Comparison of ENCODE assay signal across 15 cellular contexts in genomic region chr15:90552929-90553211, GRCh38. TPM values are rescaled to one million over a fixed set of nuclear protein-coding genes. Genes with fewer than 3 reads are reported as not detected.
DNase-seq lines count a peak whose midpoint lies in the region; ATAC-seq and TF ChIP-seq lines count a peak whose summit lies in the region.
"Had no signal": no experiment of that assay in that cellular context is flagged by ENCODE, and none has a peak within 500 bp of the region (broad histone marks: within the 10 kb centered on the region; RNA-seq: fewer than 3 reads in every experiment).

No MANE protein-coding gene starts in this region.

- H3K79me1 ChIP-seq in IMR-90 (ENCODE audit: low read depth in 1 of 2, low read length in 2 of 2) (peaks cover 36 to 57% of the 10 kb centered on the region in 2 experiments), mesenchymal stem cell (replicated peaks; ENCODE audit: low read length, poor library complexity, severe bottlenecking) (peaks cover 19% of the 10 kb centered on the region)

- H3K4me2 ChIP-seq in IMR-90 (ENCODE audit: low read depth, low read length) (peak overlapping the region; percentile 70), mesenchymal stem cell (ENCODE audit: low read length, poor library complexity, severe bottlenecking) (no peak overlapping the region)

- no peaks in the 10 kb centered on the region for H3K27me3 Mint-ChIP-seq in activated T-cell treated with anti-CD3 and anti-CD28 coated beads, Interleukin-2, amount 50 U/mL, for 72 hours (ENCODE audit: low read depth)
- H3K27me3 Mint-ChIP-seq: activated CD4-positive, alpha-beta T cell treated with anti-CD3 and anti-CD28 coated beads, Interleukin-2, amount 10 ng/mL, durations not matched to agents 7 days and 5 days; CD4-positive, CD25-positive, alpha-beta regulatory T cell had no signal

- in situ Hi-C loops in IMR-90 (cut with MboI; ENCODE audit: low sequenced_read_pairs) (no loop called here), brain microvascular endothelial cell (cut with HindIII; ENCODE audit: low pct_ligation_motif_present, low sequenced_read_pairs) (no loop called here)

- H3K27ac Mint-ChIP-seq in activated T-cell treated with anti-CD3 and anti-CD28 coated beads, Interleukin-2, amount 50 U/mL, for 72 hours: no peak overlapping the region
- H3K27ac Mint-ChIP-seq: activated CD4-positive, alpha-beta T cell treated with anti-CD3 and anti-CD28 coated beads, Interleukin-2, amount 10 ng/mL, durations not matched to agents 7 days and 5 days; T-helper 2 cell treated with Interferon-gamma antibody and Interleukin-4, amounts not matched to agents 5 μg/mL and 100 μg/mL, for 36 hours had no signal

- peaks cover 8% of the 10 kb centered on the region; the same call in 1 of the 2 replicates for H4K20me1 ChIP-seq in IMR-90 (ENCODE audit: insufficient read depth, low read length)

- H2BK20ac ChIP-seq in IMR-90 (ENCODE audit: low read depth, low read length): peak overlapping the region; percentile 20; the same call in 1 of the 2 replicates

- peak overlapping the region; percentile 95 for H2BK5ac ChIP-seq in IMR-90 (ENCODE audit: low read depth, low read length, poor library complexity, severe bottlenecking)
- no peak overlapping the region for H2BK5ac ChIP-seq in mesenchymal stem cell (ENCODE audit: low read depth, low read length, poor library complexity, severe bottlenecking)

- peak overlapping the region; percentile 87; the same call in 1 of the 2 replicates for H3K4ac ChIP-seq in IMR-90 (ENCODE audit: low read depth, low read length)
- no peak overlapping the region for H3K4ac ChIP-seq in mesenchymal stem cell (ENCODE audit: low read depth in 1 of 2, low read length in 2 of 2)

- peaks cover 13% of the 10 kb centered on the region for H3K36me3 ChIP-seq in IMR-90 (ENCODE audit: control insufficient read depth, insufficient read depth, low read length)
- H3K36me3 ChIP-seq in brain microvascular endothelial cell (replicated peaks): no peaks in the 10 kb centered on the region
- H3K36me3 ChIP-seq in mesenchymal stem cell (ENCODE audit: control insufficient read depth in 1 of 2, insufficient read depth in 2 of 2, low read depth in 1 of 2, low read length in 2 of 2): peaks cover 0 to 11% of the 10 kb centered on the region in 2 experiments
- peaks cover 0 to 2% of the 10 kb centered on the region in 2 donors for H3K36me3 ChIP-seq in stomach smooth muscle (ENCODE audit: control insufficient read depth in 2 of 2, insufficient read depth in 2 of 2, low read length in 2 of 2)

- intact Hi-C loops in IMR-90 (cut with micrococcal nuclease): no loop called here

- peak overlapping the region; percentile 57; the same call in 1 of the 2 replicates for H3K9ac ChIP-seq in IMR-90 (ENCODE audit: low read depth, low read length)
- H3K9ac ChIP-seq in mesenchymal stem cell (ENCODE audit: low read length): peak overlapping the region; percentile 67
- peak overlapping the region; percentile 22 to 39 for H3K9ac ChIP-seq in stomach smooth muscle (ENCODE audit: low read length in 2 of 2)

- H3K14ac ChIP-seq in IMR-90 (replicated peaks; ENCODE audit: low read depth, low read length) (peak overlapping the region; percentile 35), mesenchymal stem cell (ENCODE audit: low read length in 2 of 2) (no peak overlapping the region)

- CTCF ChIA-PET in IMR-90 (lab: Yijun Ruan, JAX): no interaction called here

- H3K56ac ChIP-seq in IMR-90 (ENCODE audit: extremely low read depth, insufficient read depth, low read length): no peak overlapping the region; the same call in 1 of the 2 replicates

- POLR2A ChIA-PET in IMR-90 (lab: Charles Lee; ENCODE audit: unreplicated experiment): no interaction called here

- H3K4me3 Mint-ChIP-seq in activated T-cell treated with anti-CD3 and anti-CD28 coated beads, Interleukin-2, amount 50 U/mL, for 72 hours: no peak overlapping the region
- H3K4me3 Mint-ChIP-seq: activated CD4-positive, alpha-beta T cell treated with anti-CD3 and anti-CD28 coated beads, Interleukin-2, amount 10 ng/mL, durations not matched to agents 7 days and 5 days; CD4-positive, CD25-positive, alpha-beta regulatory T cell; neural crest cell; T-helper 2 cell treated with Interferon-gamma antibody and Interleukin-4, amounts not matched to agents 5 μg/mL and 100 μg/mL, for 36 hours had no signal

- H3K27ac ChIP-seq in IMR-90 (ENCODE audit: insufficient read depth, low read length): peak overlapping the region; percentile 93; the same call in 1 of the 2 replicates
- H3K27ac ChIP-seq in brain microvascular endothelial cell: peak overlapping the region; percentile 91
- H3K27ac ChIP-seq in mesenchymal stem cell (ENCODE audit: low read length, poor library complexity, severe bottlenecking): peak overlapping the region; percentile 37
- peak overlapping the region; percentile 50 for H3K27ac ChIP-seq in stomach smooth muscle (ENCODE audit: low read length)

- no peak for TF ChIP-seq RAD21 in IMR-90 (IDR thresholded peaks at IDR 0.05; ENCODE audit: low read length)

- H4K91ac ChIP-seq in IMR-90 (ENCODE audit: insufficient read depth, low read depth, low read length) (peak overlapping the region; percentile 57; the same call in 1 of the 2 replicates), mesenchymal stem cell (ENCODE audit: low read length) (no peak overlapping the region)

- H3K4me1 Mint-ChIP-seq in activated T-cell treated with anti-CD3 and anti-CD28 coated beads, Interleukin-2, amount 50 U/mL, for 72 hours (ENCODE audit: low read depth): peaks cover 42% of the 10 kb centered on the region

- H2BK120ac ChIP-seq in IMR-90 (ENCODE audit: low read depth, low read length): peak overlapping the region; percentile 90; the same call in 1 of the 2 replicates
- H2BK120ac ChIP-seq in mesenchymal stem cell (ENCODE audit: low read depth, low read length): no peak overlapping the region

- H3K9me3 ChIP-seq in IMR-90 (ENCODE audit: control insufficient read depth, insufficient read depth, low read length) (no peaks in the 10 kb centered on the region), mesenchymal stem cell (ENCODE audit: control insufficient read depth, low read length) (no peaks in the 10 kb centered on the region), stomach smooth muscle (ENCODE audit: control insufficient read depth in 2 of 2, low read length in 2 of 2) (no peaks in the 10 kb centered on the region)

- BruUV-seq in IMR-90 (replicated peaks; lab: Mats Ljungman, UMichigan): no TSS peak

- H3K9me3 Mint-ChIP-seq in activated T-cell treated with anti-CD3 and anti-CD28 coated beads, Interleukin-2, amount 50 U/mL, for 72 hours: no peaks in the 10 kb centered on the region
- H3K9me3 Mint-ChIP-seq: activated CD4-positive, alpha-beta T cell treated with anti-CD3 and anti-CD28 coated beads, Interleukin-2, amount 10 ng/mL, durations not matched to agents 7 days and 5 days; CD4-positive, CD25-positive, alpha-beta regulatory T cell; neural crest cell; T-helper 2 cell treated with Interferon-gamma antibody and Interleukin-4, amounts not matched to agents 5 μg/mL and 100 μg/mL, for 36 hours had no signal

- H2BK15ac ChIP-seq in IMR-90 (ENCODE audit: low read depth, low read length) (no peak overlapping the region; the same call in 2 of the 3 replicates), mesenchymal stem cell (ENCODE audit: low read depth, poor library complexity, severe bottlenecking) (no peak overlapping the region)

- TF ChIP-seq POLR2A in IMR-90 (IDR thresholded peaks at IDR 0.05; ENCODE audit: low read depth, low read length): no peak

- H3K9me1 ChIP-seq in IMR-90 (ENCODE audit: insufficient read depth, low read length): peaks cover 18% of the 10 kb centered on the region

- H3K27me3 ChIP-seq in IMR-90 (ENCODE audit: control insufficient read depth, insufficient read depth, low read length) (no peaks in the 10 kb centered on the region), brain microvascular endothelial cell (replicated peaks) (no peaks in the 10 kb centered on the region), mesenchymal stem cell (ENCODE audit: control insufficient read depth in 1 of 2, insufficient read depth in 1 of 2, low read length in 2 of 2) (no peaks in the 10 kb centered on the region), stomach smooth muscle (ENCODE audit: control insufficient read depth in 1 of 2, insufficient read depth in 2 of 2, low read length in 2 of 2) (no peaks in the 10 kb centered on the region)

- DNase-seq in IMR-90: no peak
- no peak for DNase-seq in brain microvascular endothelial cell
- DNase-seq in mesenchymal stem cell: no peak
- DNase-seq in islet precursor cell: no peak
- no peak for DNase-seq in amniotic stem cell (lab: John Stamatoyannopoulos, UW)
- no peak for DNase-seq in NCI-H2227 (lab: John Stamatoyannopoulos, UW; ENCODE audit: unreplicated experiment)
- no peak for DNase-seq in activated T-cell treated with anti-CD3 and anti-CD28 coated beads, Interleukin-2, amount 50 U/mL, for 72 hours
- DNase-seq: activated CD4-positive, alpha-beta T cell treated with anti-CD3 and anti-CD28 coated beads, Interleukin-2, amount 10 ng/mL, durations not matched to agents 7 days and 5 days; CD4-positive, CD25-positive, alpha-beta regulatory T cell; cerebellar nuclear complex; NCI-H1048; PC-3 had no signal

- no peak overlapping the region for H4K5ac ChIP-seq in IMR-90 (ENCODE audit: low read depth, low read length)

- H3K36me3 Mint-ChIP-seq in activated T-cell treated with anti-CD3 and anti-CD28 coated beads, Interleukin-2, amount 50 U/mL, for 72 hours (ENCODE audit: insufficient read depth in 2 of 2): peaks cover 2 to 6% of the 10 kb centered on the region in 2 donors

- H3K23ac ChIP-seq in IMR-90 (ENCODE audit: low read depth, low read length): no peak overlapping the region
- no peak overlapping the region for H3K23ac ChIP-seq in mesenchymal stem cell (ENCODE audit: low read length in 2 of 2)

- no peak overlapping the region for H3K4me3 ChIP-seq in IMR-90 (ENCODE audit: insufficient read depth, low read depth, low read length)
- H3K4me3 ChIP-seq in brain microvascular endothelial cell (ENCODE audit: low read depth, low read length): no peak overlapping the region
- peak overlapping the region in 1 of 2 experiments; percentile 17 for H3K4me3 ChIP-seq in mesenchymal stem cell (ENCODE audit: insufficient read depth in 1 of 2, low read depth in 1 of 2, low read length in 2 of 2)
- H3K4me3 ChIP-seq in stomach smooth muscle (ENCODE audit: low read length in 2 of 2): peak overlapping the region; percentile 9 to 12

- no peak overlapping the region for H2BK12ac ChIP-seq in mesenchymal stem cell (ENCODE audit: low read length in 2 of 2)

- H3K4me1 ChIP-seq in IMR-90 (ENCODE audit: control insufficient read depth, insufficient read depth, low read length) (peaks cover 22% of the 10 kb centered on the region), mesenchymal stem cell (ENCODE audit: control insufficient read depth, insufficient read depth, low read depth, low read length) (peaks cover 2% of the 10 kb centered on the region), stomach smooth muscle (ENCODE audit: control insufficient read depth, insufficient read depth, low read length) (peaks cover 27% of the 10 kb centered on the region)

- TF ChIP-seq CTCF in IMR-90 (conservative IDR thresholded peaks at IDR 0.05; ENCODE audit: low read depth, low read length) (no peak), brain microvascular endothelial cell (IDR thresholded peaks at IDR 0.05; ENCODE audit: low read depth, low read length, missing control alignments) (no peak)

- peak overlapping the region; percentile 92 for H3K18ac ChIP-seq in IMR-90 (ENCODE audit: low read depth, low read length)
- H3K18ac ChIP-seq in mesenchymal stem cell (ENCODE audit: low read depth in 1 of 2, low read length in 2 of 2): no peak overlapping the region

- H2AK9ac ChIP-seq in IMR-90 (replicated peaks; ENCODE audit: low read depth, low read length, poor library complexity): no peak overlapping the region

- dilution Hi-C loops in IMR-90 (cut with HindIII; ENCODE audit: low sequenced_read_pairs, unreplicated experiment): no loop called here

- WGBS in IMR-90 (ENCODE audit: extremely low coverage in 2 of 2, insufficient read length in 1 of 2), 2 experiments: no CpG with 5 or more reads among the region's 1 CpG
- no CpG with 5 or more reads among the region's 1 CpG for WGBS in mesenchymal stem cell

- no peak overlapping the region for H2AFZ ChIP-seq in IMR-90 (replicated peaks; ENCODE audit: low read length, poor library complexity)
- H2AFZ ChIP-seq in mesenchymal stem cell (ENCODE audit: low read depth, low read length): no peak overlapping the region

- no peak for ATAC-seq in IMR-90 (ENCODE audit: low read depth)
- ATAC-seq in activated T-cell treated with anti-CD3 and anti-CD28 coated beads, Interleukin-2, amount 50 U/mL, for 72 hours (replicated peaks in 1 of 2): no peak
- ATAC-seq: PC-3 had no signal

- H2AK5ac ChIP-seq in IMR-90 (ENCODE audit: low read depth, low read length): 0 out of 2 replicates have a peak overlapping the region, but pooled peaks have one; percentile 32
- no peak overlapping the region for H2AK5ac ChIP-seq in mesenchymal stem cell (ENCODE audit: low read length, severe bottlenecking)

- peak overlapping the region; percentile 22 to 87; a peak in 2 of 4 replicates for H4K8ac ChIP-seq in IMR-90 (ENCODE audit: low read depth in 2 of 2, low read length in 2 of 2)
- H4K8ac ChIP-seq in mesenchymal stem cell (ENCODE audit: low read length): no peak overlapping the region

RNA-seq across cellular contexts. Expression of gene CRTC3, which starts 23.1 kb away (rescaled TPM):
- total RNA-seq in IMR-90 (2012; rRNA removed): 4.7 and 6.7 TPM in 2 replicates
- polyA plus RNA-seq in IMR-90 (2012; rRNA removed): 14.8 and 17.3 TPM in 2 replicates
- polyA plus RNA-seq in IMR-90 (2012; cell fraction: cytosol; rRNA removed): 7.9 and 10.2 TPM in 2 replicates
- 34.6 and 47.3 TPM in 2 replicates for polyA plus RNA-seq in IMR-90 (2012; cell fraction: nucleus; rRNA removed; ENCODE audit: low replicate concordance)
- 15.5 TPM for polyA plus RNA-seq in mesenchymal stem cell (2013, experiment 1 of 2)
- 15.0 TPM for polyA plus RNA-seq in mesenchymal stem cell (2013, experiment 2 of 2)
- total RNA-seq in activated T-cell treated with anti-CD3 and anti-CD28 coated beads, Interleukin-2, amount 50 U/mL, for 72 hours: 10 to 100 TPM; 73.2 to 77.3 TPM

Comparison
In these comparisons a context has a peak if more than half of its experiments do, and no peak if none do; other contexts are left out.
1. H3K27ac ChIP-seq: peak in every context shown above with its lines; median percentile 93 in IMR-90; 91 in brain microvascular endothelial cell; 50 in stomach smooth muscle; 37 in mesenchymal stem cell.
2. H3K4me3 ChIP-seq: peak in stomach smooth muscle (2 of 2); none in IMR-90 (single experiment) and brain microvascular endothelial cell (single experiment).
3. Peak in every context shown above with its lines, with median percentiles within 50 percentile points of each other: H3K9ac ChIP-seq.